24 cellular contexts compared by ENCODE assay signal in genomic region chr4:136934601-136935000, GRCh38.
"Had no signal": no experiment of that assay in that cellular context is flagged by ENCODE, and none has a peak within 500 bp of the region (broad histone marks: within the 10 kb centered on the region; RNA-seq: fewer than 3 reads in every experiment).

No MANE protein-coding gene starts in this region.

- H3K27ac ChIP-seq: adrenal gland, colonic mucosa, dorsolateral prefrontal cortex, esophagus muscularis mucosa, left ventricle myocardium inferior, neutrophil, ovary, psoas muscle, tibial nerve had no signal

- ATAC-seq: activated CD4-positive, alpha-beta T cell treated with anti-CD3 and anti-CD28 coated beads for 36 hours; effector memory CD8-positive, alpha-beta T cell; naive thymus-derived CD8-positive, alpha-beta T cell; psoas muscle; right cardiac atrium; T-helper 17 cell had no signal

- H3K9me3 ChIP-seq: adrenal gland, colonic mucosa, esophagus muscularis mucosa, left ventricle myocardium inferior, neutrophil, ovary, psoas muscle, tibial nerve had no signal

- H3K4me3 ChIP-seq: adrenal gland, colonic mucosa, dorsolateral prefrontal cortex, esophagus muscularis mucosa, left ventricle myocardium inferior, ovary, psoas muscle, tibial nerve had no signal

- DNase-seq: activated B cell treated with CpG ODN at 0.5 μM for 24 hours; activated CD4-positive, alpha-beta T cell treated with anti-CD3 and anti-CD28 coated beads for 36 hours; activated CD4-positive, alpha-beta T cell treated with anti-CD3 and anti-CD28 coated beads, Interleukin-2, amount 50 U/mL, for 4 hours; activated CD8-positive, alpha-beta memory T cell treated with anti-CD3 and anti-CD28 coated beads for 24 hours; activated CD8-positive, alpha-beta memory T cell treated with anti-CD3 and anti-CD28 coated beads, Interleukin-2, amount 50 U/mL, for 4 hours; activated naive CD4-positive, alpha-beta T cell; activated T-cell treated with anti-CD3 and anti-CD28 coated beads, Interleukin-2, amount 50 U/mL, for 24 hours; adrenal gland; central memory CD4-positive, alpha-beta T cell; colonic mucosa; dorsolateral prefrontal cortex; effector memory CD8-positive, alpha-beta T cell; left ventricle myocardium inferior; naive thymus-derived CD8-positive, alpha-beta T cell; ovary; psoas muscle; right cardiac atrium; stimulated activated CD4-positive, alpha-beta T cell treated with anti-CD3 and anti-CD28 coated beads, Interleukin-12 subunit alpha, Interleukin-12 subunit beta, amount 100 ng/mL, for 4 hours; T-helper 17 cell had no signal

- H3K4me1 ChIP-seq: adrenal gland, colonic mucosa, left ventricle myocardium inferior, psoas muscle, tibial nerve had no signal

- H3K27me3 ChIP-seq: adrenal gland, colonic mucosa, dorsolateral prefrontal cortex, esophagus muscularis mucosa, neutrophil, ovary, tibial nerve had no signal

- FAIRE-seq: astrocyte, endothelial cell of umbilical vein had no signal

- H3K36me3 ChIP-seq: adrenal gland, colonic mucosa, esophagus muscularis mucosa, left ventricle myocardium inferior, neutrophil, ovary, tibial nerve had no signal
